In the genomic region with DNA sequence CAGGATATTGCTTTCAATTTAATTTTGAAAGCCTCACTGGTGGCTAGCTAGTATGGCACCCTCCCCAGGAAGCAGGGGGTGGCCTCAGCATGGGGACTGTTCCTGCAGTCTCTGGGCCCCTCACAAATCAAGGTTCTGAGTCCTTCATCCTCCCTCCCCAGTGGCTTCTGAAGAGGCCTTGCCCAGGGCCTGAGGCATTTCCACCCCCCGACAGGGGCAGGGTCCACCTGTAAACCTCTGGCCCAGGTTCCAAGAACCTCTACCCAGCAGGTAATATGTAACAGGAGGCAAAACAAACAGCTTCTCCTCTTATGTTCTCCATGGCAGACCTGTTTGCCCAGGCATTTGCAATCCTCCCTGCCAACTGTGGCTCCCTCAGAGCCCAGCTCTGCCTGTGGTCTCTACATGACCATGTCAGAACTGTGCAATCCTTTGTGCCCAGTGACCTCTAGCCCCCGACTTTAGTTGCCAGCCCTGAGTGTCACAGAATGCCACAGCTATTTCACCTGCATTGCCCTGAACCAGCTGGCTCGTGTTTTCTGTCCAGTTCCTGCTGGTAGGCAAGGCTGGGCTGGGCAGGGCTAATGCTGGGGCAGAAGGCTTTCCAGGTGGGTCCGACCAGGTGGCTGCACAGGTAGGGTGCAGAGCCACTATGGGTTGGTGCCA, we compare ENCODE assay signal across 17 cellular contexts. TPM values are rescaled to one million over a fixed set of nuclear protein-coding genes. Genes with fewer than 3 reads are reported as not detected.
DNase-seq lines count a peak whose midpoint lies in the region; ATAC-seq and TF ChIP-seq lines count a peak whose summit lies in the region.
"Had no signal": no experiment of that assay in that cellular context is flagged by ENCODE, and none has a peak within 500 bp of the region (broad histone marks: within the 10 kb centered on the region; RNA-seq: fewer than 3 reads in every experiment).

No MANE protein-coding gene starts in this region.

- DNase-seq in DMS53 treated with DMSO at 0.1 percent for 48 hours (lab: John Stamatoyannopoulos, UW; ENCODE audit: unreplicated experiment) (peak; percentile 91), NCI-H510A treated with DMSO at 0.1 percent for 48 hours (lab: John Stamatoyannopoulos, UW) (peak; percentile 90), left kidney (ENCODE audit: low read depth, low spot score) (peak; percentile 15), psoas muscle (no peak), hypothalamus (lab: John Stamatoyannopoulos, UW) (no peak), Kasumi-1 (lab: John Stamatoyannopoulos, UW) (no peak), coronary artery (ENCODE audit: low spot score) (no peak)
- no peak for DNase-seq in effector CD4-positive, alpha-beta T cell
- DNase-seq: activated CD4-positive, alpha-beta memory T cell treated with anti-CD3 and anti-CD28 coated beads for 36 hours; amniotic stem cell; mesendoderm; NCI-H526 treated with DMSO at 0.1 percent for 48 hours; testis had no signal

- H3K36me3 ChIP-seq in psoas muscle (ENCODE audit: insufficient read depth in 1 of 2, low read depth in 1 of 2): peaks cover 0 to 5% of the 10 kb centered on the region in 2 donors

- H3K27me3 ChIP-seq in psoas muscle (ENCODE audit: insufficient read depth in 3 of 3, low read length in 2 of 3): no peaks in the 10 kb centered on the region
- H3K27me3 ChIP-seq: testis had no signal

- no peak overlapping the region for H3K4me3 ChIP-seq in psoas muscle
- no peak overlapping the region for H3K4me3 ChIP-seq in coronary artery
- H3K4me3 ChIP-seq: testis had no signal

- ATAC-seq in psoas muscle: peak in 3 of 4 donors; percentile 61 to 64 (median 64)

- H3K4me1 ChIP-seq in psoas muscle: peaks cover 22% of the 10 kb centered on the region

- WGBS in psoas muscle, 3 donors: 35 to 43% (median 37%) methylated on average over 4 of the region's 4 CpGs

- TF ChIP-seq CTCF in psoas muscle (IDR thresholded peaks at IDR 0.05) (no peak), coronary artery (IDR thresholded peaks at IDR 0.05) (no peak)

- no peaks in the 10 kb centered on the region for H3K9me3 ChIP-seq in psoas muscle
- H3K9me3 ChIP-seq: testis had no signal

- intact Hi-C loops in psoas muscle (cut with DNase I): no loop called here

- H3K27ac ChIP-seq in psoas muscle (peak overlapping the region; percentile 63), coronary artery (no peak overlapping the region)
- H3K27ac ChIP-seq: testis had no signal

RNA-seq across cellular contexts. Expression of a gene that starts 14.3 kb away (rescaled TPM):
- 10 to 100 TPM; 14.4 to 72.3 (median 44.7) TPM for total RNA-seq in psoas muscle
- polyA plus RNA-seq in psoas muscle: 10 to 100 TPM; 17.0 to 69.7 (median 19.6) TPM

RNA-seq across cellular contexts. Expression of a gene that starts 28.4 kb away (rescaled TPM):
- under 1 TPM in 3 of 4 donors, not detected in 1; 0.32 to 0.76 (median 0.44) TPM for total RNA-seq in psoas muscle
- under 1 TPM in 2 of 3 donors, not detected in 1; 0.09 to 0.42 TPM for polyA plus RNA-seq in psoas muscle
- total RNA-seq: activated CD4-positive, alpha-beta memory T cell treated with anti-CD3 and anti-CD28 coated beads for 36 hours; activated T-helper 1 cell treated with anti-CD3 and anti-CD28 coated beads, Interleukin-12 subunit alpha, Interleukin-12 subunit beta, Interleukin-2, Interleukin-4 antibody, amounts not matched to agents 30 ng/mL and 10 ng/mL and 1 ng/mL, durations not matched to agents 14 hours and 24 hours and 36 hours; osteocyte; RPMI7951; T-helper 2 cell treated with Interferon-gamma antibody and Interleukin-4, amounts not matched to agents 100 ng/mL and 5 ng/mL, for 36 hours had no signal

RNA-seq across cellular contexts. Expression of a gene that starts 38.4 kb away (rescaled TPM):
- total RNA-seq in psoas muscle: 10 to 100 TPM; 44.1 to 60.4 (median 50.0) TPM
- polyA plus RNA-seq in psoas muscle: 10 to 100 TPM; 34.3 to 63.2 (median 52.4) TPM

RNA-seq across cellular contexts. Expression of a gene that starts 43.0 kb away (rescaled TPM):
- 10 to 100 TPM; 15.9 to 53.9 (median 44.7) TPM for total RNA-seq in psoas muscle
- 100 to 1,000 TPM in 1 of 3 donors, 10 to 100 TPM in 2; 40.8 to 122 (median 90.2) TPM for polyA plus RNA-seq in psoas muscle

Comparison
In these comparisons a context has a peak if more than half of its experiments do, and no peak if none do; other contexts are left out.
1. DNase-seq: peak in DMS53 treated with DMSO at 0.1 percent for 48 hours (single experiment), NCI-H510A treated with DMSO at 0.1 percent for 48 hours (single experiment) and left kidney (single experiment); none in psoas muscle (0 of 2), hypothalamus (0 of 51), Kasumi-1 (0 of 2), effector CD4-positive, alpha-beta T cell (single experiment) and coronary artery (single experiment).